Comparison of ENCODE assay signal across 9 cellular contexts in genomic region chr19:50328257-50329145, GRCh38. TPM values are rescaled to one million over a fixed set of nuclear protein-coding genes. Genes with fewer than 3 reads are reported as not detected.
A peak's percentile ranks its signal among the peaks of the same experiment; 100 is the strongest.
DNase-seq lines count a peak whose midpoint lies in the region; ATAC-seq and TF ChIP-seq lines count a peak whose summit lies in the region.
"Had no signal": no experiment of that assay in that cellular context is flagged by ENCODE, and none has a peak within 500 bp of the region (broad histone marks: within the 10 kb centered on the region; RNA-seq: fewer than 3 reads in every experiment).

No MANE protein-coding gene starts in this region.

- TF ChIP-seq POLR2A in gastroesophageal sphincter (IDR thresholded peaks at IDR 0.05), result no peak

- H3K27ac ChIP-seq in gastroesophageal sphincter, result peak overlapping the region in 2 of 4 donors; percentile 30 to 53

- H3K4me3 ChIP-seq in gastroesophageal sphincter, result peak overlapping the region in 1 of 2 donors; percentile 49

- H3K9me3 ChIP-seq in gastroesophageal sphincter, result no peaks in the 10 kb centered on the region
- H3K9me3 ChIP-seq: adrenal gland had no signal

- TF ChIP-seq EP300 in gastroesophageal sphincter (IDR thresholded peaks at IDR 0.05), result no peak

- H3K36me3 ChIP-seq in gastroesophageal sphincter, result no peaks in the 10 kb centered on the region
- H3K36me3 ChIP-seq: adrenal gland had no signal

- in situ Hi-C loops in SK-MEL-5 (cut with HindIII; ENCODE audit: low pct_unique_long_range_greater_than_20kb, low sequenced_read_pairs), result no loop called here

- no CpG with 5 or more reads among the region's 141 CpGs for WGBS in gastroesophageal sphincter (ENCODE audit: low coverage in 1 of 2), 2 donors

- ATAC-seq in HG02588 (IDR thresholded peaks at IDR 0.05; ENCODE audit: unreplicated experiment) (peak; percentile 11), gastroesophageal sphincter (peak; percentile 0), GM19328 (IDR thresholded peaks at IDR 0.05; ENCODE audit: unreplicated experiment) (no peak)

- DNase-seq in activated gamma-delta T cell (lab: John Stamatoyannopoulos, UW), result peak; percentile 72
- DNase-seq in activated gamma-delta T cell treated with Interleukin-2 at 50 U/mL for 16 hours, result no peak
- peak; percentile 20 for DNase-seq in SK-MEL-5 (ENCODE audit: low read depth, low spot score)
- DNase-seq in stimulated activated CD4-positive, alpha-beta T cell treated with anti-CD3 and anti-CD28 coated beads, Interleukin-1b, Interleukin-23, amount 100 ng/mL, for 48 hours, result peak; percentile 53
- DNase-seq in OCI-M2 (lab: John Stamatoyannopoulos, UW; ENCODE audit: unreplicated experiment), result no peak

- peak in 2 of 4 experiments; percentile 6 to 29 for TF ChIP-seq CTCF in gastroesophageal sphincter (IDR thresholded peaks at IDR 0.05)

- H3K4me1 ChIP-seq in gastroesophageal sphincter, result peaks cover 0 to 73% (median 25%) of the 10 kb centered on the region in 3 donors

- H3K27me3 ChIP-seq in gastroesophageal sphincter, result peaks cover 77% of the 10 kb centered on the region

RNA-seq across cellular contexts. Expression of gene KCNC3, which starts 0.7 kb away (rescaled TPM):
- 0.55 and 0.59 TPM in 2 replicates for total RNA-seq in SK-MEL-5 (2014; rRNA removed; shearing (Covaris generic))
- 1.9 and 2.2 TPM in 2 replicates for polyA plus RNA-seq in SK-MEL-5 (2015; cell fraction: cytosol; rRNA removed)
- 4.7 and 7.8 TPM in 2 replicates for polyA plus RNA-seq in SK-MEL-5 (2015; cell fraction: nucleus; rRNA removed)
- total RNA-seq in gastroesophageal sphincter, result under 1 TPM in 3 of 4 donors, not detected in 1; 0.16 to 0.67 (median 0.58) TPM

RNA-seq across cellular contexts. Expression of gene NAPSA, which starts 36.9 kb away (rescaled TPM):
- 0.13 and 0.48 TPM in 2 replicates for total RNA-seq in SK-MEL-5 (2014; rRNA removed; shearing (Covaris generic))
- polyA plus RNA-seq in SK-MEL-5 (2015; cell fraction: cytosol; rRNA removed), result 0.11 TPM in 1 of 2 replicates, not detected in the other
- 7.4 and 15.5 TPM in 2 replicates for polyA plus RNA-seq in SK-MEL-5 (2015; cell fraction: nucleus; rRNA removed)
- total RNA-seq in gastroesophageal sphincter, result 1 to 10 TPM in 1 of 4 donors, not detected in 3; 1.0 TPM

RNA-seq across cellular contexts. Expression of gene NR1H2, which starts 47.8 kb away (rescaled TPM):
- total RNA-seq in SK-MEL-5 (2014; rRNA removed; shearing (Covaris generic)), result 82.1 and 82.4 TPM in 2 replicates
- polyA plus RNA-seq in SK-MEL-5 (2015; cell fraction: cytosol; rRNA removed), result 114 and 120 TPM in 2 replicates
- 87.9 and 109 TPM in 2 replicates for polyA plus RNA-seq in SK-MEL-5 (2015; cell fraction: nucleus; rRNA removed)
- 100 to 1,000 TPM; 138 to 191 (median 145) TPM for total RNA-seq in gastroesophageal sphincter

RNA-seq across cellular contexts. Expression of gene POLD1, which starts 55.6 kb away (rescaled TPM):
- total RNA-seq in SK-MEL-5 (2014; rRNA removed; shearing (Covaris generic)), result 30.7 and 32.7 TPM in 2 replicates
- polyA plus RNA-seq in SK-MEL-5 (2015; cell fraction: cytosol; rRNA removed), result 38.7 and 42.0 TPM in 2 replicates
- 144 and 151 TPM in 2 replicates for polyA plus RNA-seq in SK-MEL-5 (2015; cell fraction: nucleus; rRNA removed)
- total RNA-seq in gastroesophageal sphincter, result 10 to 100 TPM in 2 of 4 donors, 1 to 10 TPM in 2; 7.2 to 13.7 (median 10.3) TPM

Comparison
In these comparisons a context has a peak if more than half of its experiments do, and no peak if none do; other contexts are left out.
1. DNase-seq: peak in activated gamma-delta T cell (single experiment), SK-MEL-5 (single experiment) and stimulated activated CD4-positive, alpha-beta T cell treated with anti-CD3 and anti-CD28 coated beads, Interleukin-1b, Interleukin-23, amount 100 ng/mL, for 48 hours (single experiment); none in activated gamma-delta T cell treated with Interleukin-2 at 50 U/mL for 16 hours (single experiment) and OCI-M2 (single experiment).